9 cellular contexts compared by ENCODE assay signal in the genomic region with DNA sequence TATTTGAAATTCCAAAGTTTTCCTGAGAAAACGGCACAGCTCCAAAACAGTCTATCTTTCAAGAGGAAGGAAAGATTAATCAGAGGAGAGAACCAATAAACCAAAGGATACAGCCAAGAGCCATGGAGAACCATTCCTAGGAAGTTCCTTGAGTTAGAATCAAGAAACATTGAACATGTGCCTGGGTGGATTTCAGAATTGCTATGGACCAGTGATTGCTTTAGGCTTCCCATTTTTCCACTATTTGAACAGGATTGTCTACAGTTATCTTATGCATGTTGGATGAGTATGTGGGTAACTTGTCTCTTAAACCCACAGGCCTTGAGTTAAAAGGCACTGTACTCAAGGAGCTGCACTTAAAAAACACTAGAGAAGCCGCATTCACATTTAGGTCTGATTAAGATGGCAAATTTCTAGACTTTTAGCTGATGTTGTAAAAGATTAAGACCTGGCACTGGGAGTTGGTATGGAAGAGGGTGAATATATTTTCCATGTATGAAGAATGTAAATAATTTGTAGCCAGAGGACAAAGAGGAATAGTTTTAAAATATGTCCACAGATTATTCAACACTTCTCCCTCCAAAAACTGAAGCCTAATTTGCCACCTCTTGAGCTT. TPM values are rescaled to one million over a fixed set of nuclear protein-coding genes. Genes with fewer than 3 reads are reported as not detected.
"Had no signal": no experiment of that assay in that cellular context is flagged by ENCODE, and none has a peak within 500 bp of the region (broad histone marks: within the 10 kb centered on the region; RNA-seq: fewer than 3 reads in every experiment).

No MANE protein-coding gene starts in this region.

- FAIRE-seq: G401.6, GM12878, GM12891, GM12892, GM18507, GM19239 had no signal

- DNase-seq: GDM1, GF-D8 had no signal

- H3K4me3 ChIP-seq: GM12878 had no signal

- ATAC-seq: GM12878 had no signal

RNA-seq across cellular contexts. Expression of a gene that starts 11.2 kb away (rescaled TPM):
- total RNA-seq: G401, GM12878 had no signal
